Comparison of ENCODE assay signal across 8 cellular contexts in genomic region chr10:112182808-112183328, GRCh38. TPM values are rescaled to one million over a fixed set of nuclear protein-coding genes. Genes with fewer than 3 reads are reported as not detected.
DNase-seq lines count a peak whose midpoint lies in the region; ATAC-seq and TF ChIP-seq lines count a peak whose summit lies in the region.

No MANE protein-coding gene starts in this region.

- WGBS in esophagus, 2 donors, result 30 to 31% methylated on average over 10 of the region's 10 CpGs

- H2AFZ ChIP-seq in OCI-LY1 (ENCODE audit: low read length), result 0 out of 2 replicates have a peak overlapping the region, but pooled peaks have one; percentile 53

- DNase-seq in progenitor cell of endocrine pancreas (ENCODE audit: low spot score, unreplicated experiment) (no peak), T1000 (lab: John Stamatoyannopoulos, UW) (no peak), DMS53 treated with DMSO at 0.1 percent for 48 hours (lab: John Stamatoyannopoulos, UW; ENCODE audit: unreplicated experiment) (no peak), omental fat pad (ENCODE audit: low spot score) (no peak)
- DNase-seq in stimulated activated CD4-positive, alpha-beta T cell treated with anti-CD3 and anti-CD28 coated beads, Interleukin-1b, Interleukin-23, amount 100 ng/mL, for 48 hours, result no peak

- H3K27ac ChIP-seq in OCI-LY1 (ENCODE audit: low read depth, low read length, poor library complexity, severe bottlenecking) (no peak overlapping the region), esophagus (ENCODE audit: low read depth in 2 of 2, low read length in 1 of 2) (peak overlapping the region in 1 of 2 donors; percentile 59)

- no peaks in the 10 kb centered on the region for H3K79me2 ChIP-seq in OCI-LY1 (ENCODE audit: insufficient read depth, low read length)

- H3F3A ChIP-seq in OCI-LY1 (ENCODE audit: insufficient read depth, low read length), result no peaks in the 10 kb centered on the region

- peak overlapping the region; percentile 95 for H3K4me3 ChIP-seq in GM08714 (ENCODE audit: low read length)
- peak overlapping the region; percentile 97 for H3K4me3 ChIP-seq in OCI-LY1 (ENCODE audit: low read depth, low read length, poor library complexity, severe bottlenecking)
- peak overlapping the region; percentile 91 to 96 for H3K4me3 ChIP-seq in esophagus (ENCODE audit: low read depth in 1 of 2, low read length in 2 of 2)

- TF ChIP-seq CTCF in OCI-LY1 (IDR thresholded peaks at IDR 0.05; ENCODE audit: low read length) (no peak), progenitor cell of endocrine pancreas (IDR thresholded peaks at IDR 0.05; ENCODE audit: unreplicated experiment) (no peak), omental fat pad (IDR thresholded peaks at IDR 0.05) (no peak)

- peaks cover 10% of the 10 kb centered on the region for H3K9me3 Mint-ChIP-seq in progenitor cell of endocrine pancreas (ENCODE audit: low read depth)

- H3K9me3 ChIP-seq in OCI-LY1 (ENCODE audit: low read length), result 0 out of 2 replicates have a peak, but pooled peaks cover 5% of the 10 kb centered on the region
- no peaks in the 10 kb centered on the region for H3K9me3 ChIP-seq in esophagus (ENCODE audit: control insufficient read depth in 2 of 2, insufficient read depth in 1 of 2, low read depth in 1 of 2, low read length in 1 of 2)

- H3K4me1 ChIP-seq in OCI-LY1 (ENCODE audit: insufficient read depth, low read length, severe bottlenecking), result peaks cover 19% of the 10 kb centered on the region
- peaks cover 0 to 3% of the 10 kb centered on the region in 2 donors for H3K4me1 ChIP-seq in esophagus (ENCODE audit: control insufficient read depth in 2 of 2, insufficient read depth in 2 of 2, low read length in 1 of 2)

- H4K20me1 ChIP-seq in OCI-LY1 (ENCODE audit: insufficient read depth, low read length), result no peaks in the 10 kb centered on the region

- no peak for ATAC-seq in omental fat pad (ENCODE audit: low FRiP score)

- H3K4me3 Mint-ChIP-seq in progenitor cell of endocrine pancreas (ENCODE audit: low read depth), result peak overlapping the region; percentile 95

- peak overlapping the region; percentile 94 for H3K4me2 ChIP-seq in OCI-LY1 (ENCODE audit: low read length)

- H3K27me3 ChIP-seq in OCI-LY1 (ENCODE audit: insufficient read depth, low read length), result no peaks in the 10 kb centered on the region
- no peaks in the 10 kb centered on the region for H3K27me3 ChIP-seq in esophagus (ENCODE audit: control insufficient read depth in 1 of 2, insufficient read depth in 2 of 2, low read length in 2 of 2)

- peak overlapping the region; percentile 99 for H3K27ac Mint-ChIP-seq in progenitor cell of endocrine pancreas

- H3K9me2 ChIP-seq in OCI-LY1 (ENCODE audit: low read depth, low read length), result no peaks in the 10 kb centered on the region

- no peaks in the 10 kb centered on the region for H3K27me3 Mint-ChIP-seq in progenitor cell of endocrine pancreas

- H3K4me1 Mint-ChIP-seq in progenitor cell of endocrine pancreas (ENCODE audit: low read depth), result peaks cover 27% of the 10 kb centered on the region

- H3K9ac ChIP-seq in OCI-LY1 (ENCODE audit: low read length), result peak overlapping the region; percentile 85

- H3K36me3 ChIP-seq in OCI-LY1 (ENCODE audit: insufficient read depth, low read length) (peaks cover 28% of the 10 kb centered on the region; the same call in 1 of the 2 replicates), esophagus (ENCODE audit: control insufficient read depth in 2 of 2, insufficient read depth in 2 of 2, low read length in 1 of 2) (no peaks in the 10 kb centered on the region)

- peaks cover 5% of the 10 kb centered on the region for H3K36me3 Mint-ChIP-seq in progenitor cell of endocrine pancreas (ENCODE audit: insufficient read depth)

RNA-seq across cellular contexts. Expression of gene GPAM, which starts 0.7 kb away (rescaled TPM):
- 1 to 10 TPM; 1.1 to 1.5 TPM for polyA plus RNA-seq in esophagus
- total RNA-seq in progenitor cell of endocrine pancreas (19.7 and 20.1 TPM in 2 replicates), omental fat pad (100 to 1,000 TPM; 140 to 448 (median 241) TPM)
